8 cellular contexts compared by ENCODE assay signal in the genomic region with DNA sequence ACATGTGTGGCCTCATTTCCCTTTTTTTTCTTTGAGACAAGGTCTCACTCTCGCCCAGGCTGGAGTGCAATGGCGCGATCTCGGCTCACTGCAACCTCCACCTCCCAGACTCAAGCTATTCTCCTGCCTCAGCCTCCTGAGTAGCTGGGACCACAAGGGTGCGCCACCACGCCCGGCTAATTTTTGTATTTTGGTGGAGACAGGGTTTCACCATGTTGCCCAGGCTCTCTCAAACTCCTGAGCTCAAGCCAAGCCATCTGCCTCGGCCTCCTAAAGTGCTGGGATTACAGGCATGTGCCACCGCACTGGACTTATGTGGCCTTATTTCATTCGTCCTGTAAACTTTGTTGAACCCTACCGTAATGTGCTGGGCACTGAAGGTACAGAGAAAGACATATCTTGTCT. TPM values are rescaled to one million over a fixed set of nuclear protein-coding genes. Genes with fewer than 3 reads are reported as not detected.
DNase-seq lines count a peak whose midpoint lies in the region; ATAC-seq and TF ChIP-seq lines count a peak whose summit lies in the region.

No MANE protein-coding gene starts in this region.

- no peaks in the 10 kb centered on the region for H3K27me3 ChIP-seq in DND-41 (ENCODE audit: insufficient read depth, low read length, poor library complexity)
- no peaks in the 10 kb centered on the region for H3K27me3 ChIP-seq in endodermal cell (ENCODE audit: control insufficient read depth, insufficient read depth, low read length, poor library complexity, severe bottlenecking)
- no peaks in the 10 kb centered on the region for H3K27me3 ChIP-seq in neural progenitor cell
- no peaks in the 10 kb centered on the region for H3K27me3 ChIP-seq in upper lobe of right lung

- DNase-seq in DND-41 (peak; percentile 66), endodermal cell (peak; percentile 77), neural progenitor cell (ENCODE audit: low spot score) (peak; percentile 19), upper lobe of right lung (peak; percentile 67), T1000 (lab: John Stamatoyannopoulos, UW) (no peak)
- DNase-seq in Jurkat, Clone E6-1 (ENCODE audit: low read depth, low spot score), result no peak
- DNase-seq in activated CD4-positive, alpha-beta T cell treated with anti-CD3 and anti-CD28 coated beads for 4 hours, result peak; percentile 5 to 18

- H3K9me3 ChIP-seq in DND-41 (ENCODE audit: insufficient read depth, low read length, severe bottlenecking) (no peaks in the 10 kb centered on the region), endodermal cell (ENCODE audit: control insufficient read depth, low read length) (no peaks in the 10 kb centered on the region), neural progenitor cell (ENCODE audit: low read depth) (no peaks in the 10 kb centered on the region), upper lobe of right lung (no peaks in the 10 kb centered on the region)

- TF ChIP-seq CTCF in DND-41 (IDR thresholded peaks at IDR 0.05; ENCODE audit: borderline replicate concordance, extremely low read depth, low read length, poor library complexity, severe bottlenecking) (peak; percentile 62), endodermal cell (conservative IDR thresholded peaks at IDR 0.05) (peak; percentile 69), neural progenitor cell (IDR thresholded peaks at IDR 0.05) (peak; percentile 50), upper lobe of right lung (IDR thresholded peaks at IDR 0.05) (no peak)

- peak overlapping the region; percentile 90 for H2AFZ ChIP-seq in DND-41 (ENCODE audit: low read depth, low read length)
- H2AFZ ChIP-seq in neural progenitor cell (replicated peaks), result peak overlapping the region; percentile 9

- H3K4me3 Mint-ChIP-seq in endodermal cell, result no peak overlapping the region
- H3K4me3 Mint-ChIP-seq in neural progenitor cell, result no peak overlapping the region

- H3K79me2 ChIP-seq in DND-41 (ENCODE audit: insufficient read depth, low read length) (peaks cover 16% of the 10 kb centered on the region), neural progenitor cell (ENCODE audit: low read depth) (peaks cover 34% of the 10 kb centered on the region)

- H3K4me2 ChIP-seq in DND-41 (ENCODE audit: insufficient read depth, low read length) (peak overlapping the region; percentile 66), neural progenitor cell (peak overlapping the region; percentile 85)

- H3K4me1 ChIP-seq in DND-41 (ENCODE audit: insufficient read depth, low read length) (peaks cover 30% of the 10 kb centered on the region), endodermal cell (ENCODE audit: control insufficient read depth, insufficient read depth, low read length) (no peaks in the 10 kb centered on the region), neural progenitor cell (peaks cover 12% of the 10 kb centered on the region), upper lobe of right lung (peaks cover 15% of the 10 kb centered on the region)

- intact Hi-C loops in upper lobe of right lung (cut with DNase I), result no loop called here

- H3K36me3 ChIP-seq in DND-41 (ENCODE audit: insufficient read depth, low read length) (peaks cover 4% of the 10 kb centered on the region; the same call in 1 of the 2 replicates), endodermal cell (ENCODE audit: control insufficient read depth, insufficient read depth, low read length) (no peaks in the 10 kb centered on the region), neural progenitor cell (no peaks in the 10 kb centered on the region), upper lobe of right lung (no peaks in the 10 kb centered on the region)

- H3K4me1 Mint-ChIP-seq in endodermal cell (peaks cover 8% of the 10 kb centered on the region), neural progenitor cell (peaks cover 15% of the 10 kb centered on the region)

- H3K27ac ChIP-seq in DND-41 (ENCODE audit: low read length) (peak overlapping the region; percentile 95), endodermal cell (ENCODE audit: low read depth, low read length) (peak overlapping the region; percentile 100), neural progenitor cell (peak overlapping the region; percentile 61), upper lobe of right lung (peak overlapping the region; percentile 99)

- H3K9me3 Mint-ChIP-seq in endodermal cell (no peaks in the 10 kb centered on the region), neural progenitor cell (no peaks in the 10 kb centered on the region)

- H4K20me1 ChIP-seq in DND-41 (ENCODE audit: insufficient read depth, low read length), result no peaks in the 10 kb centered on the region
- H4K20me1 ChIP-seq in neural progenitor cell (ENCODE audit: low read depth), result no peaks in the 10 kb centered on the region

- WGBS in endodermal cell (ENCODE audit: insufficient coverage in 1 of 2, insufficient read length in 1 of 2), 2 experiments, result 67 to 73% methylated on average over 11 of the region's 11 CpGs

- H3K27ac Mint-ChIP-seq in endodermal cell (no peak overlapping the region), neural progenitor cell (no peak overlapping the region)

- H3K27me3 Mint-ChIP-seq in endodermal cell (ENCODE audit: insufficient read depth), result no peaks in the 10 kb centered on the region
- H3K27me3 Mint-ChIP-seq in neural progenitor cell (ENCODE audit: insufficient read depth, low read depth), result no peaks in the 10 kb centered on the region

- ATAC-seq in DND-41 (ENCODE audit: insufficient read depth, low read depth), result peak; percentile 24
- no peak for ATAC-seq in upper lobe of right lung
- no peak for ATAC-seq in HG03457 (IDR thresholded peaks at IDR 0.05; ENCODE audit: unreplicated experiment)

- peak overlapping the region; percentile 63 for H3K9ac ChIP-seq in DND-41 (ENCODE audit: low read depth, low read length)
- H3K9ac ChIP-seq in endodermal cell (ENCODE audit: extremely low read depth, low read length, poor library complexity, severe bottlenecking), result peak overlapping the region; percentile 96
- H3K9ac ChIP-seq in neural progenitor cell, result no peak overlapping the region

- peak overlapping the region; percentile 38 to 79; a peak in 3 of 4 replicates for H3K4me3 ChIP-seq in DND-41 (ENCODE audit: low read depth in 1 of 2, low read length in 2 of 2)
- peak overlapping the region; percentile 82 for H3K4me3 ChIP-seq in Jurkat, Clone E6-1 (ENCODE audit: low read length)
- H3K4me3 ChIP-seq in endodermal cell (ENCODE audit: low read length), result peak overlapping the region; percentile 95
- peak overlapping the region; percentile 55 for H3K4me3 ChIP-seq in neural progenitor cell
- peak overlapping the region; percentile 70 for H3K4me3 ChIP-seq in upper lobe of right lung

- no peaks in the 10 kb centered on the region for H3K36me3 Mint-ChIP-seq in endodermal cell (ENCODE audit: low read depth)
- H3K36me3 Mint-ChIP-seq in neural progenitor cell, result peaks cover 2% of the 10 kb centered on the region

- peaks cover 12% of the 10 kb centered on the region for H3F3A ChIP-seq in neural progenitor cell (ENCODE audit: low read depth)

RNA-seq across cellular contexts. Expression of gene WARS2, which starts 0.6 kb away (rescaled TPM):
- 17.4 TPM for polyA plus RNA-seq in Jurkat, Clone E6-1 (2012; ENCODE audit: insufficient read depth, insufficient read length)
- total RNA-seq in endodermal cell, result 10 to 100 TPM in 1 of 2 donors, 1 to 10 TPM in 1; 9.9 to 11.8 TPM
- 12.8 TPM for polyA plus RNA-seq in endodermal cell (2013, experiment 1 of 2)
- polyA plus RNA-seq in endodermal cell (2013, experiment 2 of 2), result 14.5 TPM
- 13.1 and 13.5 TPM in 2 replicates for total RNA-seq in neural progenitor cell (ENCODE audit: low replicate concordance)
- 13.4 TPM for total RNA-seq in upper lobe of right lung

Comparison
In these comparisons a context has a peak if more than half of its experiments do, and no peak if none do; other contexts are left out.
1. DNase-seq: peak in DND-41 (single experiment), activated CD4-positive, alpha-beta T cell treated with anti-CD3 and anti-CD28 coated beads for 4 hours (2 of 2), endodermal cell (single experiment), neural progenitor cell (single experiment) and upper lobe of right lung (single experiment); none in Jurkat, Clone E6-1 (single experiment) and T1000 (single experiment).
2. Peak in every context shown above with its lines, with median percentiles within 50 percentile points of each other: H3K27ac ChIP-seq and H3K4me3 ChIP-seq.